23 cellular contexts compared by ENCODE assay signal in the genomic region with DNA sequence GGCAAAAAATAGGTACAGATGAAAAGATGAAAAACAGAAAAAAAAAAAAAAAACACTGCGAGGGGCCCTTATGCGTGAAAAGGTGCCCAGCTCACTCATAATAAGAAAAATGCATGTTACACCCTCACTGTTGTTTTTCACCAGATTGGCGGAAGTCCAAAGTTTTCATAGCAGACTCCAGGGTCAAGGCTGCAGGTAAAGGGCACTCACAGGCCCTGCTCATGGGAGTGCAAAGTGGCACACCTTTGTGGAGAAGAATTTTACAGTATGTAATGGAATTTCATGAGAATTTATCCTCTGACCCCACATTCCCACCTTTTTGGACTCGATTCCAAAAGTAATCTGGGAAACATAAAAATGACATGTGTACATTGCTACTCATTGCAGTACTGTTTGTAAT.
"Had no signal": no experiment of that assay in that cellular context is flagged by ENCODE, and none has a peak within 500 bp of the region (broad histone marks: within the 10 kb centered on the region; RNA-seq: fewer than 3 reads in every experiment).

No MANE protein-coding gene starts in this region.

- H3K27me3 ChIP-seq: heart right ventricle, hepatocyte, ovary, right atrium auricular region, right lobe of liver, suprapubic skin, transverse colon, upper lobe of left lung had no signal

- ATAC-seq: heart right ventricle; mucosa of descending colon; naive thymus-derived CD4-positive, alpha-beta T cell; natural killer cell treated with Interleukin-12 subunit alpha and Interleukin-12 subunit beta and Interleukin-15 and Interleukin-18, amount 100 ng/mL, for 72 hours; stimulated activated naive B cell treated with anti-CD40 and anti-IgM and Interleukin-4, amounts not matched to agents 10 μg/mL and 1 μg/mL and 100 μg/mL, for 72 hours; stimulated activated naive CD8-positive, alpha-beta T cell treated with anti-CD3 and anti-CD28 coated beads, Interleukin-15, Interleukin-2, amounts not matched to agents 100 U/mL and 50 U/mL, for 24 hours had no signal

- H2AFZ ChIP-seq: hepatocyte had no signal

- H3K36me3 ChIP-seq: left ventricle myocardium inferior, ovary, right atrium auricular region, right lobe of liver, suprapubic skin, thoracic aorta, transverse colon, upper lobe of left lung had no signal

- H3K27ac ChIP-seq: heart right ventricle, hepatocyte, left ventricle myocardium inferior, ovary, right atrium auricular region, right lobe of liver, suprapubic skin, thoracic aorta, transverse colon, upper lobe of left lung had no signal

- H3K4me2 ChIP-seq: hepatocyte, smooth muscle cell had no signal

- H3K9me3 ChIP-seq: heart right ventricle, left ventricle myocardium inferior, mucosa of descending colon, ovary, right atrium auricular region, right lobe of liver, suprapubic skin, thoracic aorta, transverse colon, upper lobe of left lung had no signal

- DNase-seq: heart right ventricle; islet precursor cell; left ventricle myocardium inferior; midbrain; mucosa of descending colon; naive thymus-derived CD4-positive, alpha-beta T cell; ovary; right lobe of liver; stimulated activated CD4-positive, alpha-beta T cell treated with anti-CD3 and anti-CD28 coated beads, Interleukin-12 subunit alpha, Interleukin-12 subunit beta, amount 100 ng/mL, for 4 hours; stimulated activated CD4-positive, alpha-beta T cell treated with anti-CD3 and anti-CD28 coated beads, Interleukin-15, amount 100 ng/mL, for 24 hours; stimulated activated CD4-positive, alpha-beta T cell treated with anti-CD3 and anti-CD28 coated beads, Interleukin-2, amount 100 ng/mL, for 24 hours; stimulated activated CD4-positive, alpha-beta T cell treated with anti-CD3 and anti-CD28 coated beads, Interleukin-4, amount 100 ng/mL, for 1 hour; stimulated activated naive B cell treated with anti-CD40 and anti-IgM and Interleukin-4, amounts not matched to agents 10 μg/mL and 1 μg/mL and 100 μg/mL, for 72 hours; stimulated activated naive CD8-positive, alpha-beta T cell treated with anti-CD3 and anti-CD28 coated beads, Interleukin-15, Interleukin-2, amounts not matched to agents 100 U/mL and 50 U/mL, for 24 hours; transverse colon; upper lobe of left lung had no signal

- H3K4me3 ChIP-seq: heart right ventricle, hepatocyte, left ventricle myocardium inferior, lung, mucosa of descending colon, ovary, right atrium auricular region, right lobe of liver, smooth muscle cell, suprapubic skin, thoracic aorta, transverse colon, upper lobe of left lung had no signal

- H3K4me1 ChIP-seq: heart right ventricle, left ventricle myocardium inferior, right atrium auricular region, right lobe of liver, suprapubic skin, transverse colon, upper lobe of left lung had no signal
